ENCODE assay signal across 8 cellular contexts in the genomic region with DNA sequence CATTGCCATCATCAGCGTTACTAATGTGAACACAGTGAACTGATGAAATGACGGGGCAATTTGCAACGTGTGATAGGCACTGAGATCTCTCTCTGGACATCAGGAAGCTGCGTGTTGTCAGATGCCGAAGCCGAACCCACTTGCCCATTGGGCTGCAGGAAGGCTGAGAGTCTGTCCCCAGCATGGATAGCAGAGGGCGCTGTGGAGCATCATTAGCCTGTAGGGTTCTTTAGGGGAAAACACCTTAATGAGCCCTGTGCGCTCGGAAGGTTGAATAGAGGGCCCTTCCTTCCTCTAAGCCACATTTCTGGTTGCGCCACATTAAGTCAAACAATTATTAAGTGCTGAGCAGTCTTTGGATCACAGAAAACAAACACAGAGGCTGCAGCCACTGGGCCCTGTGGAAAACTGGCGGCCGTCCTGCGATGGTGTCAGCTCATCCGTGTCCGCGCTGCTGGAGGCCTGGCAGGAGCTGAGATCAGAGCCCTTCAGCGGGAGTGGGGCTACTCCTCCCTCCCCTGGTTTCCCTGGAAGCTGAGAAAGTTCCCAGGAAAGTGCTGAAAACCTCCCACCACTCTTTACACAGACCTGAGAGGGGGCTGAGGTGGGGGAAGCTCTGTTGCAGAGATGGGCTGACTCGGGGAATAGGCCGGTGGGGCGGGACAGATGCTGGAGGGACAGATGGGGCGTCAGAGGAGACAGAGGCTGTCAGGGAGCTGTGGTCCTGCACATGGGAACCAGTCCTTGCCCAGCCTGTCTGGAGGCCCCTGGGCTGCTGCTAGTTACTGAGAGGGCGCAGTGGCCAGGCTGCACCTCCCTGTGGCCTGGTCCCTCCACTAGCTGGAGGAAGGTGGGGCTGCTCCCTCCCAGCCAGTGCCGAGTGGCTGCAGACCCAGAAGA. TPM values are rescaled to one million over a fixed set of nuclear protein-coding genes. Genes with fewer than 3 reads are reported as not detected.
DNase-seq lines count a peak whose midpoint lies in the region; ATAC-seq and TF ChIP-seq lines count a peak whose summit lies in the region.

No MANE protein-coding gene starts in this region.

- peaks cover 0 to 4% (median 0%) of the 10 kb centered on the region in 11 donors for H3K9me3 Mint-ChIP-seq in naive thymus-derived CD4-positive, alpha-beta T cell
- no peaks in the 10 kb centered on the region for H3K9me3 Mint-ChIP-seq in stimulated activated effector memory CD8-positive, alpha-beta T cell treated with anti-CD3 and anti-CD28 coated beads, Interleukin-12 subunit alpha, Interleukin-12 subunit beta, amount 100 ng/mL, for 72 hours

- intact Hi-C loops in naive thymus-derived CD4-positive, alpha-beta T cell (cut with micrococcal nuclease), result loop anchor here (1.0 to 5.0 kb wide), 7 partner anchors 43 to 199 kb away; partner anchors contain the start of gene UBASH3A (in 1 of the 2)

- peaks cover 0 to 32% (median 0%) of the 10 kb centered on the region in 5 donors for H3K27me3 Mint-ChIP-seq in naive thymus-derived CD4-positive, alpha-beta T cell

- peaks cover 4 to 7% of the 10 kb centered on the region in 2 donors for H3K4me1 ChIP-seq in naive thymus-derived CD4-positive, alpha-beta T cell (ENCODE audit: control insufficient read depth in 2 of 2, insufficient read depth in 2 of 2, low read length in 2 of 2)

- POLR2A ChIA-PET in naive thymus-derived CD4-positive, alpha-beta T cell (lab: Charles Lee), result interaction anchor here (0.9 to 1.7 kb wide), 5 partner anchors 11 to 112 kb away, joined by 3 to 6 read pairs (median 3); partner anchors contain the start of gene UBASH3A

- peak; percentile 99 for ATAC-seq in naive thymus-derived CD4-positive, alpha-beta T cell
- peak; percentile 79 for ATAC-seq in stimulated activated effector memory CD8-positive, alpha-beta T cell treated with anti-CD3 and anti-CD28 coated beads, Interleukin-12 subunit alpha, Interleukin-12 subunit beta, amount 100 ng/mL, for 72 hours
- no peak for ATAC-seq in HG02973 (IDR thresholded peaks at IDR 0.05; ENCODE audit: unreplicated experiment)

- CTCF ChIA-PET in naive thymus-derived CD4-positive, alpha-beta T cell (lab: Charles Lee), result interaction anchor here (0.6 to 2.7 kb wide), 8 partner anchors 13 to 118 kb away, joined by 3 to 19 read pairs (median 5); partner anchors contain the start of gene UBASH3A

- TF ChIP-seq CTCF in C4-2B (conservative IDR thresholded peaks at IDR 0.05) (peak; percentile 84), epithelial cell of proximal tubule (conservative IDR thresholded peaks at IDR 0.05; ENCODE audit: low read depth, low read length) (peak; percentile 93)

- peaks cover 5 to 12% (median 8%) of the 10 kb centered on the region in 7 donors for H3K4me1 Mint-ChIP-seq in naive thymus-derived CD4-positive, alpha-beta T cell
- H3K4me1 Mint-ChIP-seq in stimulated activated effector memory CD8-positive, alpha-beta T cell treated with anti-CD3 and anti-CD28 coated beads, Interleukin-12 subunit alpha, Interleukin-12 subunit beta, amount 100 ng/mL, for 72 hours, result peaks cover 24% of the 10 kb centered on the region

- peak overlapping the region; percentile 28 to 76 (median 60) for H3K4me3 Mint-ChIP-seq in naive thymus-derived CD4-positive, alpha-beta T cell
- H3K4me3 Mint-ChIP-seq in stimulated activated effector memory CD8-positive, alpha-beta T cell treated with anti-CD3 and anti-CD28 coated beads, Interleukin-12 subunit alpha, Interleukin-12 subunit beta, amount 100 ng/mL, for 72 hours, result peak overlapping the region; percentile 27

- H3K9me3 ChIP-seq in naive thymus-derived CD4-positive, alpha-beta T cell (ENCODE audit: control insufficient read depth in 2 of 3, low read length in 3 of 3), result no peaks in the 10 kb centered on the region

- H3K27me3 ChIP-seq in naive thymus-derived CD4-positive, alpha-beta T cell (ENCODE audit: control insufficient read depth in 2 of 2, insufficient read depth in 2 of 2, low read length in 2 of 2), result no peaks in the 10 kb centered on the region

- DNase-seq in HT1080 (ENCODE audit: low read depth) (peak; percentile 21), NOMO-1 treated with DMSO at 0.1 percent for 48 hours (lab: John Stamatoyannopoulos, UW; ENCODE audit: unreplicated experiment) (peak; percentile 51), epithelial cell of proximal tubule (ENCODE audit: low read depth) (peak; percentile 68)
- peak; percentile 83 for DNase-seq in activated CD8-positive, alpha-beta memory T cell treated with anti-CD3 and anti-CD28 coated beads, Interleukin-2, amount 50 U/mL, for 4 hours
- DNase-seq in naive thymus-derived CD4-positive, alpha-beta T cell, result peak; percentile 68 to 85 (median 78)
- peak; percentile 63 to 88 for DNase-seq in stimulated activated effector memory CD8-positive, alpha-beta T cell treated with anti-CD3 and anti-CD28 coated beads, Interleukin-12 subunit alpha, Interleukin-12 subunit beta, amount 100 ng/mL, for 72 hours (ENCODE audit: low spot score in 2 of 2)

- H3K4me3 ChIP-seq in epithelial cell of proximal tubule (ENCODE audit: low read depth, low read length), result no peak overlapping the region
- no peak overlapping the region for H3K4me3 ChIP-seq in naive thymus-derived CD4-positive, alpha-beta T cell (ENCODE audit: low read length)

- H3K36me3 Mint-ChIP-seq in naive thymus-derived CD4-positive, alpha-beta T cell, result peaks cover 0 to 3% (median 0%) of the 10 kb centered on the region in 5 donors
- H3K36me3 Mint-ChIP-seq in stimulated activated effector memory CD8-positive, alpha-beta T cell treated with anti-CD3 and anti-CD28 coated beads, Interleukin-12 subunit alpha, Interleukin-12 subunit beta, amount 100 ng/mL, for 72 hours, result no peaks in the 10 kb centered on the region

- peak overlapping the region; percentile 49 for H3K27ac ChIP-seq in C4-2B
- no peak overlapping the region for H3K27ac ChIP-seq in naive thymus-derived CD4-positive, alpha-beta T cell (ENCODE audit: low read depth, low read length)

- no peaks in the 10 kb centered on the region for H3K36me3 ChIP-seq in naive thymus-derived CD4-positive, alpha-beta T cell (ENCODE audit: control insufficient read depth in 2 of 3, insufficient read depth in 3 of 3, low read length in 3 of 3)

- H3K27ac Mint-ChIP-seq in naive thymus-derived CD4-positive, alpha-beta T cell, result peak overlapping the region in 7 of 9 donors; percentile 19 to 75 (median 53)
- peak overlapping the region; percentile 64 for H3K27ac Mint-ChIP-seq in stimulated activated effector memory CD8-positive, alpha-beta T cell treated with anti-CD3 and anti-CD28 coated beads, Interleukin-12 subunit alpha, Interleukin-12 subunit beta, amount 100 ng/mL, for 72 hours

RNA-seq across cellular contexts. Expression of gene TFF2, which starts 12.7 kb away (rescaled TPM):
- not detected in 2 replicates for total RNA-seq in HT1080 (2014; rRNA removed; shearing (Covaris generic))
- not detected in 2 replicates for polyA plus RNA-seq in HT1080 (2015; cell fraction: cytosol; rRNA removed)
- not detected in 2 replicates for polyA plus RNA-seq in HT1080 (2015; cell fraction: nucleus; rRNA removed)
- not detected in 2 replicates for total RNA-seq in epithelial cell of proximal tubule
- total RNA-seq in naive thymus-derived CD4-positive, alpha-beta T cell, result not detected
- polyA plus RNA-seq in naive thymus-derived CD4-positive, alpha-beta T cell, result not detected

RNA-seq across cellular contexts. Expression of gene TFF3, which starts 22.9 kb away (rescaled TPM):
- total RNA-seq in HT1080 (2014; rRNA removed; shearing (Covaris generic)), result not detected in 2 replicates
- 0.19 TPM in 1 of 2 replicates, not detected in the other for polyA plus RNA-seq in HT1080 (2015; cell fraction: cytosol; rRNA removed)
- 0.12 TPM in 1 of 2 replicates, not detected in the other for polyA plus RNA-seq in HT1080 (2015; cell fraction: nucleus; rRNA removed)
- total RNA-seq in epithelial cell of proximal tubule, result 0.29 and 1.0 TPM in 2 replicates
- not detected for total RNA-seq in naive thymus-derived CD4-positive, alpha-beta T cell
- polyA plus RNA-seq in naive thymus-derived CD4-positive, alpha-beta T cell, result not detected

RNA-seq across cellular contexts. Expression of gene TFF1, which starts 28.3 kb away (rescaled TPM):
- total RNA-seq in HT1080 (2014; rRNA removed; shearing (Covaris generic)), result not detected in 2 replicates
- polyA plus RNA-seq in HT1080 (2015; cell fraction: cytosol; rRNA removed), result not detected in 2 replicates
- not detected in 2 replicates for polyA plus RNA-seq in HT1080 (2015; cell fraction: nucleus; rRNA removed)
- not detected in 2 replicates for total RNA-seq in epithelial cell of proximal tubule
- not detected for total RNA-seq in naive thymus-derived CD4-positive, alpha-beta T cell
- not detected for polyA plus RNA-seq in naive thymus-derived CD4-positive, alpha-beta T cell

RNA-seq across cellular contexts. Expression of gene TMPRSS3, which starts 57.8 kb away (rescaled TPM):
- total RNA-seq in HT1080 (2014; rRNA removed; shearing (Covaris generic)), result not detected in 2 replicates
- polyA plus RNA-seq in HT1080 (2015; cell fraction: cytosol; rRNA removed), result not detected in 2 replicates
- not detected in 2 replicates for polyA plus RNA-seq in HT1080 (2015; cell fraction: nucleus; rRNA removed)
- 0.43 and 2.0 TPM in 2 replicates for total RNA-seq in epithelial cell of proximal tubule
- 1 to 10 TPM in 4 of 5 experiments, under 1 TPM in 1; 0.88 to 7.6 (median 1.5) TPM for total RNA-seq in naive thymus-derived CD4-positive, alpha-beta T cell
- polyA plus RNA-seq in naive thymus-derived CD4-positive, alpha-beta T cell, result 1 to 10 TPM in 1 of 2 donors, under 1 TPM in 1; 0.11 to 2.9 TPM

Comparison
In these comparisons a context has a peak if more than half of its experiments do, and no peak if none do; other contexts are left out.
1. DNase-seq: peak in every context shown above with its lines; median percentile 83 in activated CD8-positive, alpha-beta memory T cell treated with anti-CD3 and anti-CD28 coated beads, Interleukin-2, amount 50 U/mL, for 4 hours; 78 in naive thymus-derived CD4-positive, alpha-beta T cell; 76 in stimulated activated effector memory CD8-positive, alpha-beta T cell treated with anti-CD3 and anti-CD28 coated beads, Interleukin-12 subunit alpha, Interleukin-12 subunit beta, amount 100 ng/mL, for 72 hours; 68 in epithelial cell of proximal tubule; 51 in NOMO-1 treated with DMSO at 0.1 percent for 48 hours; 21 in HT1080.